7 cellular contexts compared by ENCODE assay signal in the genomic region with DNA sequence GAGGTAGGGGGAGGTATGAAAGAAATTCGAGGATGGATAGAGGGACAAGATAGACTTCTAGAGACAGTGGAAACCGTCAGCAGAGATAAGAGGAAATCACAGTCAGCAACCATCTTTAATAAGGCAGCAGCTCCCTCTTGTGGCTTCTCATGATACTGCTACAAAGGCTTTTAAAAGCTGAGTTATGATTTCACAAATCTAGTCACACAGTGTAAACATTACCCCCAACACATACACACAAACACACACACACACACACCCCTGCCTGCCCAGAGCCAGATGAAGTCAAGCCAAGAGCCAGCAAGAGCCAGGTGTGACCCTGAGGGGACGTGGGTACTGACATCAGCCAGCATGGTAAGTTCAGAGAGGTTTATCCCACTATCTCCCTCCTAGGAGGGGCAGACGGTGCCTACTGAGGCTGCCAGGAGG. TPM values are rescaled to one million over a fixed set of nuclear protein-coding genes. Genes with fewer than 3 reads are reported as not detected.
DNase-seq lines count a peak whose midpoint lies in the region; ATAC-seq, FAIRE-seq and TF ChIP-seq lines count a peak whose summit lies in the region.

No MANE protein-coding gene starts in this region.

- no peak overlapping the region for H2AFZ ChIP-seq in GM12878 (ENCODE audit: control insufficient read depth, low read depth, low read length)

- H3K9me3 ChIP-seq in GM12878 (replicated peaks; ENCODE audit: control insufficient read depth, insufficient read depth, low read length), result no peaks in the 10 kb centered on the region

- no peaks in the 10 kb centered on the region for H3K27me3 ChIP-seq in GM12878 (replicated peaks in 1 of 2; ENCODE audit: control insufficient read depth in 2 of 2, insufficient read depth in 2 of 2, low read length in 1 of 2)

- no peak overlapping the region for H3K27ac ChIP-seq in GM12878 (ENCODE audit: control insufficient read depth, insufficient read depth)

- SMC1A ChIA-PET in GM12878 (lab: Charles Lee; ENCODE audit: uncharacterized antibody, unreplicated experiment), result interaction anchor here (0.6 to 7.3 kb wide), 36 partner anchors 9 to 669 kb away, joined by 3 to 249 read pairs (median 6); a partner anchor contains a TSS

- H3K4me1 ChIP-seq in GM12878 (ENCODE audit: control insufficient read depth, insufficient read depth, low read length), result no peaks in the 10 kb centered on the region

- ATAC-seq in GM12878, result peak; percentile 91
- ATAC-seq in HG02678 (IDR thresholded peaks at IDR 0.05; ENCODE audit: unreplicated experiment), result no peak

- in situ Hi-C loops in GM12878 (cut with MboI), result loop anchor here (10.0 kb wide), 1 partner anchor 51 kb away; no protein-coding TSS in a partner anchor

- POLR2A ChIA-PET in GM12878 (lab: Charles Lee), result interaction anchor here (0.6 to 2.2 kb wide), 2 partner anchors 10 to 60 kb away, joined by 3 to 9 read pairs; no protein-coding TSS in a partner anchor

- H3K36me3 ChIP-seq in GM12878 (ENCODE audit: control insufficient read depth in 2 of 2, insufficient read depth in 2 of 2, low read length in 1 of 2), result no peaks in the 10 kb centered on the region

- H3K79me2 ChIP-seq in GM12878 (ENCODE audit: control insufficient read depth, insufficient read depth, low read length), result no peaks in the 10 kb centered on the region

- peak; percentile 98 for FAIRE-seq in GM12878 (lab: Jason Lieb, UNC)

- H3K4me2 ChIP-seq in GM12878 (ENCODE audit: control insufficient read depth, insufficient read depth), result no peak overlapping the region

- BruUV-seq in GM12878 (replicated peaks; lab: Mats Ljungman, UMichigan), result no TSS peak

- TF ChIP-seq RAD21 in GM12878 (IDR thresholded peaks at IDR 0.05; ENCODE audit: insufficient read depth, low read depth, low read length), result peak; percentile 93

- no peak overlapping the region for H3K4me3 ChIP-seq in GM12864 (ENCODE audit: low read depth, low read length)
- no peak overlapping the region for H3K4me3 ChIP-seq in GM12878

- TF ChIP-seq CTCF in GM12864 (IDR thresholded peaks at IDR 0.05; ENCODE audit: low read depth, low read length, missing control alignments) (peak; percentile 86), GM12878 (IDR thresholded peaks at IDR 0.05 in 2 of 3, conservative IDR thresholded peaks at IDR 0.05 in 1 of 3; ENCODE audit: control insufficient read depth in 2 of 3, extremely low read depth in 1 of 3, insufficient read depth in 1 of 3, low read depth in 3 of 3, low read length in 3 of 3) (peak; percentile 71 to 93 (median 84))

- no peak for TF ChIP-seq EP300 in GM12878 (IDR thresholded peaks at IDR 0.05; ENCODE audit: borderline replicate concordance in 1 of 2, control insufficient read depth in 1 of 2, low read depth in 2 of 2, low read length in 2 of 2)

- TF ChIP-seq POLR2A in GM12878 (IDR thresholded peaks at IDR 0.05; ENCODE audit: low read depth, low read length), result no peak

- WGBS in GM12878 (ENCODE audit: insufficient coverage, insufficient replicate concordance, low lambda C conversion rate, missing lambda C conversion rate), result 7% methylated on average over 4 of the region's 4 CpGs

- H4K20me1 ChIP-seq in GM12878 (ENCODE audit: control insufficient read depth, insufficient read depth), result no peaks in the 10 kb centered on the region

- RAD21 ChIA-PET in GM12878 (lab: Charles Lee; ENCODE audit: unreplicated experiment), result interaction anchor here (0.6 to 6.1 kb wide), 25 partner anchors 9 to 359 kb away, joined by 3 to 201 read pairs (median 4); a partner anchor contains a TSS

- peak; percentile 30 for DNase-seq in GM12864 (ENCODE audit: low read depth)
- peak; percentile 27 for DNase-seq in NCI-H1092 treated with DMSO at 0.1 percent for 48 hours (lab: John Stamatoyannopoulos, UW)
- DNase-seq in SW480 (ENCODE audit: low spot score), result peak; percentile 66
- DNase-seq in GM12878 (ENCODE audit: low read depth, low spot score), result peak; percentile 42
- DNase-seq in iPS-NIHi11 (ENCODE audit: low spot score), result peak; percentile 79
- DNase-seq in stimulated activated CD4-positive, alpha-beta T cell treated with anti-CD3 and anti-CD28 coated beads, Interleukin-15, amount 100 ng/mL, for 24 hours, result peak; percentile 58

- intact Hi-C loops in GM12878 (cut with micrococcal nuclease; ENCODE audit: unreplicated experiment), result loop anchor here (1.0 kb wide), 3 partner anchors 60 to 581 kb away; no protein-coding TSS in a partner anchor

- CTCF ChIA-PET in GM12878 (lab: Yijun Ruan, JAX), result interaction anchor here (0.6 to 9.9 kb wide), 53 partner anchors 10 to 638 kb away, joined by 3 to 458 read pairs (median 4); a partner anchor contains a TSS

- H3K9ac ChIP-seq in GM12878 (ENCODE audit: control insufficient read depth, insufficient read depth, low read length), result no peak overlapping the region

TF ChIP-seq in GM12878, 131 proteins besides CTCF, POLR2A, EP300 and RAD21 (continues in another document):
- TF ChIP-seq, protein P1, sequence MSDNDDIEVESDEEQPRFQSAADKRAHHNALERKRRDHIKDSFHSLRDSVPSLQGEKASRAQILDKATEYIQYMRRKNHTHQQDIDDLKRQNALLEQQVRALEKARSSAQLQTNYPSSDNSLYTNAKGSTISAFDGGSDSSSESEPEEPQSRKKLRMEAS (IDR thresholded peaks at IDR 0.05; ENCODE audit: low read depth, low read length), result no peak
- TF ChIP-seq BRCA1 (IDR thresholded peaks at IDR 0.05; ENCODE audit: low read depth, low read length), result no peak
- TF ChIP-seq, protein P2, sequence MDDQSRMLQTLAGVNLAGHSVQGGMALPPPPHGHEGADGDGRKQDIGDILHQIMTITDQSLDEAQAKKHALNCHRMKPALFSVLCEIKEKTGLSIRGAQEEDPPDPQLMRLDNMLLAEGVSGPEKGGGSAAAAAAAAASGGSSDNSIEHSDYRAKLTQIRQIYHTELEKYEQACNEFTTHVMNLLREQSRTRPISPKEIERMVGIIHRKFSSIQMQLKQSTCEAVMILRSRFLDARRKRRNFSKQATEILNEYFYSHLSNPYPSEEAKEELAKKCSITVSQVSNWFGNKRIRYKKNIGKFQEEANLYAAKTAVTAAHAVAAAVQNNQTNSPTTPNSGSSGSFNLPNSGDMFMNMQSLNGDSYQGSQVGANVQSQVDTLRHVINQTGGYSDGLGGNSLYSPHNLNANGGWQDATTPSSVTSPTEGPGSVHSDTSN (IDR thresholded peaks at IDR 0.05; ENCODE audit: insufficient replicate concordance, low read depth, low read length), result no peak
- no peak for TF ChIP-seq RB1 (IDR thresholded peaks at IDR 0.05; ENCODE audit: borderline replicate concordance)
- no peak for TF ChIP-seq ETV6 (conservative IDR thresholded peaks at IDR 0.05 in 1 of 2, IDR thresholded peaks at IDR 0.05 in 1 of 2; ENCODE audit: borderline replicate concordance in 1 of 2, low read depth in 1 of 2)

RNA-seq across cellular contexts. Expression of a gene that starts 16.4 kb away (rescaled TPM):
- total RNA-seq in GM12878 (2013; cell fraction: nucleolus; rRNA removed), result not detected in 2 replicates
- not detected in 2 replicates for total RNA-seq in GM12878 (2014; rRNA removed)
- not detected in 2 replicates for total RNA-seq in GM12878 (2014; rRNA removed; fragmentation: Illumina TruSeq; extraction: Trizol)
- not detected in 2 replicates for total RNA-seq in GM12878 (2021)
- polyA plus RNA-seq in GM12878 (2011; ENCODE audit: low read depth), result not detected
- polyA plus RNA-seq in GM12878 (2011; rRNA removed), result not detected in 2 replicates
- polyA plus RNA-seq in GM12878 (2011; cell fraction: cytosol; rRNA removed), result not detected in 2 replicates
- polyA plus RNA-seq in GM12878 (2011; cell fraction: nucleus; rRNA removed), result not detected in 2 replicates
- polyA plus RNA-seq in GM12878 (2012), result not detected in 2 replicates
- not detected in 2 replicates for polyA plus RNA-seq in GM12878 (2014; fragmentation: Illumina TruSeq; extraction: Trizol)
- not detected for polyA plus RNA-seq in GM12878 (2014; fragmentation: Nextera tagmentation; extraction: Ambion mirVana)
- polyA plus RNA-seq in GM12878 (2014; rRNA removed), result not detected in 2 replicates
- polyA plus RNA-seq in GM12878 (2016; fragmentation: Nextera tagmentation; extraction: Ambion mirVana), result not detected
- polyA minus RNA-seq in GM12878 (2011; rRNA and poly(A)+ RNA removed), result not detected in 2 replicates
- not detected in 2 replicates for polyA minus RNA-seq in GM12878 (2011; cell fraction: cytosol; rRNA and poly(A)+ RNA removed)
- polyA minus RNA-seq in GM12878 (2011; cell fraction: nucleus; rRNA and poly(A)+ RNA removed), result not detected in 2 replicates

RNA-seq across cellular contexts. Expression of a gene that starts 18.9 kb away (rescaled TPM):
- 115 and 131 TPM in 2 replicates for total RNA-seq in GM12878 (2013; cell fraction: nucleolus; rRNA removed)
- total RNA-seq in GM12878 (2014; rRNA removed) (4.5 and 5.6 TPM in 2 replicates), GM12878 (2014; rRNA removed; fragmentation: Illumina TruSeq; extraction: Trizol) (4.2 and 5.0 TPM in 2 replicates), GM12878 (2021) (4.4 and 5.6 TPM in 2 replicates)
- polyA plus RNA-seq in GM12878 (2011; ENCODE audit: low read depth), result 2.8 TPM
- polyA plus RNA-seq in GM12878 (2011; rRNA removed) (25.1 and 27.1 TPM in 2 replicates), GM12878 (2014; fragmentation: Illumina TruSeq; extraction: Trizol) (5.3 and 6.5 TPM in 2 replicates), GM12878 (2014; fragmentation: Nextera tagmentation; extraction: Ambion mirVana) (1 to 10 TPM; 5.0 to 6.1 TPM), GM12878 (2014; rRNA removed) (5.1 and 6.6 TPM in 2 replicates), GM12878 (2016; fragmentation: Nextera tagmentation; extraction: Ambion mirVana) (1 to 10 TPM; 7.8 to 8.5 TPM)
- polyA plus RNA-seq in GM12878 (2011; cell fraction: cytosol; rRNA removed), result 39.2 and 44.1 TPM in 2 replicates
- polyA plus RNA-seq in GM12878 (2011; cell fraction: nucleus; rRNA removed), result 84.0 and 103 TPM in 2 replicates
- polyA plus RNA-seq in GM12878 (2012), result 2.4 and 4.6 TPM in 2 replicates
- polyA minus RNA-seq in GM12878 (2011; rRNA and poly(A)+ RNA removed), result 30.9 and 34.8 TPM in 2 replicates
- 6.9 and 8.3 TPM in 2 replicates for polyA minus RNA-seq in GM12878 (2011; cell fraction: cytosol; rRNA and poly(A)+ RNA removed)
- 20.3 and 22.2 TPM in 2 replicates for polyA minus RNA-seq in GM12878 (2011; cell fraction: nucleus; rRNA and poly(A)+ RNA removed)

RNA-seq across cellular contexts. Expression of a gene that starts 44.8 kb away (rescaled TPM):
- 10.5 and 12.6 TPM in 2 replicates for total RNA-seq in GM12878 (2013; cell fraction: nucleolus; rRNA removed)
- 11.3 and 14.1 TPM in 2 replicates for total RNA-seq in GM12878 (2014; rRNA removed)
- total RNA-seq in GM12878 (2014; rRNA removed; fragmentation: Illumina TruSeq; extraction: Trizol), result 14.1 and 17.2 TPM in 2 replicates
- 14.8 TPM in 2 replicates for total RNA-seq in GM12878 (2021)
- polyA plus RNA-seq in GM12878 (2011; ENCODE audit: low read depth), result 4.7 TPM
- polyA plus RNA-seq in GM12878 (2011; rRNA removed), result 14.0 and 15.0 TPM in 2 replicates
- polyA plus RNA-seq in GM12878 (2011; cell fraction: cytosol; rRNA removed), result 10.6 and 12.0 TPM in 2 replicates
- polyA plus RNA-seq in GM12878 (2011; cell fraction: nucleus; rRNA removed), result 10.1 and 12.3 TPM in 2 replicates
- polyA plus RNA-seq in GM12878 (2012), result 4.1 and 5.7 TPM in 2 replicates
- 16.4 and 18.8 TPM in 2 replicates for polyA plus RNA-seq in GM12878 (2014; fragmentation: Illumina TruSeq; extraction: Trizol)
- polyA plus RNA-seq in GM12878 (2014; fragmentation: Nextera tagmentation; extraction: Ambion mirVana), result 1 to 10 TPM; 2.1 to 2.4 TPM
- 10.9 and 11.0 TPM in 2 replicates for polyA plus RNA-seq in GM12878 (2014; rRNA removed)
- polyA plus RNA-seq in GM12878 (2016; fragmentation: Nextera tagmentation; extraction: Ambion mirVana), result 10 to 100 TPM; 15.3 to 16.6 TPM
- polyA minus RNA-seq in GM12878 (2011; rRNA and poly(A)+ RNA removed), result 27.2 and 33.0 TPM in 2 replicates
- polyA minus RNA-seq in GM12878 (2011; cell fraction: cytosol; rRNA and poly(A)+ RNA removed), result 6.8 and 7.7 TPM in 2 replicates
- 15.8 and 17.8 TPM in 2 replicates for polyA minus RNA-seq in GM12878 (2011; cell fraction: nucleus; rRNA and poly(A)+ RNA removed)

Comparison
In these comparisons a context has a peak if more than half of its experiments do, and no peak if none do; other contexts are left out.
1. DNase-seq: peak in every context shown above with its lines; median percentile 79 in iPS-NIHi11; 66 in SW480; 58 in stimulated activated CD4-positive, alpha-beta T cell treated with anti-CD3 and anti-CD28 coated beads, Interleukin-15, amount 100 ng/mL, for 24 hours; 42 in GM12878; 30 in GM12864; 27 in NCI-H1092 treated with DMSO at 0.1 percent for 48 hours.